In the genomic region with DNA sequence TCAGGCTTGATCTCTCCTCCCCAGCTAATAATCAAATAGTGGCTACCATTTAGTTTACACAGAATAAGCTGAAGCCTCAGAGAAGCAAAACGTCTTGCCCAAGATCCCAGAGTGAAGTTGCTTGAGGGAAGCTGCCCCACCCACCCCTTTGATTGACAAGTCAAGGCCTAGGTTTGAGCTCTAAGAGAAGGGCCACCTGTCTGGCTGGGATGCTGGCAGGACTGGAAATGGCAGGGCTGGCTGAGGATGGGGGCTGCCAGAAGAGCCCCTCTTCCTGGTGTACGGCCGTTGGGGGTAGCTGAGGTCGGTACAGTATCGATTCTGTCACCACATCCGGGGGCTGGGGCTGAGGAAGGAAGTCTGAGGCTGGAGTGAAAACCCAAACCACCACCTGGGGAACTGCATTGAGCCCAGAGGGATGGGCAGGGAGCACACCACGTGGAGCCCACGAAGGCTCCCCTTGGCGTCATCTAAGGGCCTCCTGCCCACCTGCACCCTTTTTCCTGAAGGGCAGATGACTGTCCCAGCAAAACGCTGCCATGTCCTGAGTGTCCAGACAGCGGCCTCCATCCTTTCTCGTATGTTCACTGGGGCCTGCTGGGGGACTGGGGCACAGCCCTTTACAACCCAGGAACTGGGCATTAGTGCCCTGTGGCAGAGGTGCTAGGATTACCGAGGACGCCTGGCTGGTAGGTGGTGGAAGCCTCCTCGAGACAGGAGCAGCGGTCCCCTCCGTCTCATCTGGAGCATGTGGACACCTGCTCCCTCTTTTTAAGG, we compare ENCODE assay signal across 8 cellular contexts. TPM values are rescaled to one million over a fixed set of nuclear protein-coding genes. Genes with fewer than 3 reads are reported as not detected.
A peak's percentile ranks its signal among the peaks of the same experiment; 100 is the strongest.
DNase-seq lines count a peak whose midpoint lies in the region; ATAC-seq and TF ChIP-seq lines count a peak whose summit lies in the region.

No MANE protein-coding gene starts in this region.

- H3K9me3 ChIP-seq in CD8-positive, alpha-beta memory T cell (ENCODE audit: low read length), result no peaks in the 10 kb centered on the region
- H3K9me3 ChIP-seq in ascending aorta (no peaks in the 10 kb centered on the region), muscle layer of colon (ENCODE audit: low read length) (no peaks in the 10 kb centered on the region), tibial artery (no peaks in the 10 kb centered on the region)

- ATAC-seq in HG02759 (IDR thresholded peaks at IDR 0.05; ENCODE audit: unreplicated experiment), result peak; percentile 25
- ATAC-seq in GM18868 (IDR thresholded peaks at IDR 0.05; ENCODE audit: unreplicated experiment), result no peak

- peaks cover 33% of the 10 kb centered on the region for H3K4me1 ChIP-seq in CD8-positive, alpha-beta memory T cell (ENCODE audit: insufficient read depth, low read length)
- H3K4me1 ChIP-seq in ascending aorta (peaks cover 5 to 18% of the 10 kb centered on the region in 2 donors), muscle layer of colon (ENCODE audit: insufficient read depth, low read length) (peaks cover 18% of the 10 kb centered on the region), tibial artery (peaks cover 0 to 42% (median 24%) of the 10 kb centered on the region in 4 donors)

- H3K9ac ChIP-seq in muscle layer of colon (ENCODE audit: low read length), result no peak overlapping the region

- no peaks in the 10 kb centered on the region for H3K27me3 Mint-ChIP-seq in CD8-positive, alpha-beta memory T cell
- no peaks in the 10 kb centered on the region for H3K27me3 Mint-ChIP-seq in T-helper 1 cell treated with Interleukin-12 subunit alpha and Interleukin-12 subunit beta and Interleukin-4 antibody, amounts not matched to agents 30 μg/mL and 1 μg/mL, for 36 hours (ENCODE audit: low read depth)

- POLR2A ChIA-PET in CD8-positive, alpha-beta memory T cell (lab: Charles Lee), result interaction anchor here (0.6 to 1.1 kb wide), 6 partner anchors 9 to 395 kb away, joined by 3 to 11 read pairs (median 5); a partner anchor contains a TSS

- H3K27ac Mint-ChIP-seq in CD8-positive, alpha-beta memory T cell, result peak overlapping the region; percentile 94 to 98 (median 97)
- peak overlapping the region; percentile 94 for H3K27ac Mint-ChIP-seq in T-helper 1 cell treated with Interleukin-12 subunit alpha and Interleukin-12 subunit beta and Interleukin-4 antibody, amounts not matched to agents 30 μg/mL and 1 μg/mL, for 36 hours

- peaks cover 0 to 54% (median 7%) of the 10 kb centered on the region in 3 donors for H3K36me3 Mint-ChIP-seq in CD8-positive, alpha-beta memory T cell
- peaks cover 37% of the 10 kb centered on the region for H3K36me3 Mint-ChIP-seq in T-helper 1 cell treated with Interleukin-12 subunit alpha and Interleukin-12 subunit beta and Interleukin-4 antibody, amounts not matched to agents 30 μg/mL and 1 μg/mL, for 36 hours (ENCODE audit: low read depth)

- peak overlapping the region; percentile 64 for H3K4me3 ChIP-seq in CD8-positive, alpha-beta memory T cell (ENCODE audit: low read length)
- peak overlapping the region in 1 of 2 donors; percentile 82 for H3K4me3 ChIP-seq in ascending aorta
- H3K4me3 ChIP-seq in muscle layer of colon (ENCODE audit: low read depth in 1 of 2, low read length in 2 of 2), result no peak overlapping the region
- H3K4me3 ChIP-seq in tibial artery, result peak overlapping the region in 1 of 2 donors; percentile 79

- intact Hi-C loops in ascending aorta (cut with DNase I) (no loop called here), tibial artery (cut with DNase I; ENCODE audit: low total_unique reads) (no loop called here)

- peaks cover 2% of the 10 kb centered on the region for H3K36me3 ChIP-seq in CD8-positive, alpha-beta memory T cell (ENCODE audit: insufficient read depth, low read length)
- H3K36me3 ChIP-seq in ascending aorta (peaks cover 32 to 35% of the 10 kb centered on the region in 2 donors), muscle layer of colon (ENCODE audit: insufficient read depth, low read length) (peaks cover 37% of the 10 kb centered on the region), tibial artery (peaks cover 18 to 50% (median 37%) of the 10 kb centered on the region in 3 donors)

- H3K27me3 ChIP-seq in CD8-positive, alpha-beta memory T cell (ENCODE audit: insufficient read depth, low read length, poor library complexity, severe bottlenecking), result no peaks in the 10 kb centered on the region
- H3K27me3 ChIP-seq in ascending aorta (no peaks in the 10 kb centered on the region), muscle layer of colon (ENCODE audit: control insufficient read depth in 1 of 2, insufficient read depth in 2 of 2, low read length in 2 of 2) (no peaks in the 10 kb centered on the region), tibial artery (no peaks in the 10 kb centered on the region)

- H3K9me3 Mint-ChIP-seq in CD8-positive, alpha-beta memory T cell, result no peaks in the 10 kb centered on the region
- H3K9me3 Mint-ChIP-seq in T-helper 1 cell treated with Interleukin-12 subunit alpha and Interleukin-12 subunit beta and Interleukin-4 antibody, amounts not matched to agents 30 μg/mL and 1 μg/mL, for 36 hours, result no peaks in the 10 kb centered on the region

- peak overlapping the region; percentile 75 for H3K27ac ChIP-seq in CD8-positive, alpha-beta memory T cell (ENCODE audit: low read depth, low read length)
- peak overlapping the region; percentile 87 to 89 for H3K27ac ChIP-seq in ascending aorta
- H3K27ac ChIP-seq in muscle layer of colon (ENCODE audit: low read depth, low read length), result peak overlapping the region; percentile 91
- peak overlapping the region; percentile 87 to 95 for H3K27ac ChIP-seq in tibial artery

- peak overlapping the region; percentile 94 to 98 (median 95) for H3K4me3 Mint-ChIP-seq in CD8-positive, alpha-beta memory T cell
- H3K4me3 Mint-ChIP-seq in T-helper 1 cell treated with Interleukin-12 subunit alpha and Interleukin-12 subunit beta and Interleukin-4 antibody, amounts not matched to agents 30 μg/mL and 1 μg/mL, for 36 hours, result peak overlapping the region; percentile 96

- TF ChIP-seq CTCF in ascending aorta (IDR thresholded peaks at IDR 0.05) (no peak), tibial artery (IDR thresholded peaks at IDR 0.05) (no peak)

- DNase-seq in CD8-positive, alpha-beta memory T cell, result peak; percentile 42 to 81 (median 76)
- DNase-seq in ascending aorta (ENCODE audit: low spot score in 2 of 2) (no peak), tibial artery (no peak), cerebellum (ENCODE audit: low spot score) (no peak)

- CTCF ChIA-PET in CD8-positive, alpha-beta memory T cell (lab: Charles Lee), result interaction anchor here (0.9 to 2.9 kb wide), 6 partner anchors 11 to 122 kb away, joined by 3 to 19 read pairs (median 4); a partner anchor contains a TSS

- H3K4me1 Mint-ChIP-seq in CD8-positive, alpha-beta memory T cell, result peaks cover 38 to 70% (median 40%) of the 10 kb centered on the region in 3 donors
- H3K4me1 Mint-ChIP-seq in T-helper 1 cell treated with Interleukin-12 subunit alpha and Interleukin-12 subunit beta and Interleukin-4 antibody, amounts not matched to agents 30 μg/mL and 1 μg/mL, for 36 hours (ENCODE audit: low read depth), result peaks cover 36% of the 10 kb centered on the region

RNA-seq across cellular contexts. Expression of a gene that starts 1.4 kb away (rescaled TPM):
- 10 to 100 TPM; 61.6 to 63.8 TPM for total RNA-seq in CD8-positive, alpha-beta memory T cell
- 88.0 TPM for polyA plus RNA-seq in CD8-positive, alpha-beta memory T cell
- total RNA-seq in ascending aorta (101 TPM), cerebellum (9.8 TPM)

RNA-seq across cellular contexts. Expression of a gene that starts 27.5 kb away (rescaled TPM):
- total RNA-seq in CD8-positive, alpha-beta memory T cell, result 10 to 100 TPM; 21.6 to 24.4 TPM
- 6.4 TPM for polyA plus RNA-seq in CD8-positive, alpha-beta memory T cell
- total RNA-seq in ascending aorta (11.8 TPM), cerebellum (18.8 TPM)

RNA-seq across cellular contexts. Expression of a gene that starts 27.9 kb away (rescaled TPM):
- total RNA-seq in CD8-positive, alpha-beta memory T cell, result 10 to 100 TPM; 68.8 to 70.4 TPM
- 23.2 TPM for polyA plus RNA-seq in CD8-positive, alpha-beta memory T cell
- total RNA-seq in ascending aorta, result 151 TPM
- 73.6 TPM for total RNA-seq in cerebellum

RNA-seq across cellular contexts. Expression of a gene that starts 57.4 kb away (rescaled TPM):
- total RNA-seq in CD8-positive, alpha-beta memory T cell, result 1 to 10 TPM; 2.5 TPM
- polyA plus RNA-seq in CD8-positive, alpha-beta memory T cell, result not detected
- total RNA-seq in ascending aorta (104 TPM), cerebellum (6.6 TPM)

Comparison
In these comparisons a context has a peak if more than half of its experiments do, and no peak if none do; other contexts are left out.
1. DNase-seq: peak in CD8-positive, alpha-beta memory T cell (5 of 5); none in ascending aorta (0 of 2), tibial artery (0 of 2) and cerebellum (single experiment).
2. Peak in every context shown above with its lines, with median percentiles within 50 percentile points of each other: H3K27ac ChIP-seq.